In the genomic region with DNA sequence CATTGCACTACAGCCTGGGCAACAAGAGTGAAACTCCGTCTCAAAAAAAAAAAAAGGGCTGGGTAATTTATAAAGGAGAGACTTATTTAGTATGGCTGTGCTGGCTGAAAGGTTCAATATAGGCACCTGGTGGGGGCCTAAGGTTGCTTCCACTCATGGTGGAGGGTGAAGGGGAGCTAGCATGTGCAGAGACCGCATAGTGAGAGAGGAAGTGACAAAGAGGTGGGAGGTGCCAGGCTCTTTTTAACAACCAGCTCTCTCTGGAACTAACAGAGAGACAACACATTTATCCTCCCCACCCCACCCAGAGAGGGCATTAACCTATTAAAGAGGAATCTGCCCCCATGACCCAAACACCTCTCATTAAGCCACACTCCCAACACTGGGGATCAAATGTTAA, we compare ENCODE assay signal across 22 cellular contexts. TPM values are rescaled to one million over a fixed set of nuclear protein-coding genes. Genes with fewer than 3 reads are reported as not detected.
DNase-seq lines count a peak whose midpoint lies in the region; ATAC-seq and TF ChIP-seq lines count a peak whose summit lies in the region.
"Had no signal": no experiment of that assay in that cellular context is flagged by ENCODE, and none has a peak within 500 bp of the region (broad histone marks: within the 10 kb centered on the region; RNA-seq: fewer than 3 reads in every experiment).

No MANE protein-coding gene starts in this region.

- peak overlapping the region; percentile 63 for H3K4me3 Mint-ChIP-seq in T-helper 17 cell
- H3K4me3 Mint-ChIP-seq in activated naive CD8-positive, alpha-beta T cell treated with anti-CD3 and anti-CD28 coated beads, Interleukin-2, amount 50 U/mL, for 24 hours = no peak overlapping the region
- H3K4me3 Mint-ChIP-seq: activated B cell treated with CpG ODN at 0.5 μM for 24 hours, HFFc6 had no signal

- H3K9me3 Mint-ChIP-seq in activated naive CD8-positive, alpha-beta T cell treated with anti-CD3 and anti-CD28 coated beads, Interleukin-2, amount 50 U/mL, for 24 hours = no peaks in the 10 kb centered on the region
- H3K9me3 Mint-ChIP-seq: HFFc6 had no signal

- peak; percentile 17 to 28 for DNase-seq in stimulated activated CD4-positive, alpha-beta T cell treated with anti-CD3 and anti-CD28 coated beads, Interleukin-2, amount 100 ng/mL, for 24 hours
- DNase-seq in stimulated activated CD4-positive, alpha-beta T cell treated with anti-CD3 and anti-CD28 coated beads, Interleukin-2, amount 100 ng/mL, for 48 hours = no peak
- DNase-seq in T-helper 17 cell (no peak), HuH-7.5 (ENCODE audit: low spot score) (no peak), T1000 (lab: John Stamatoyannopoulos, UW) (no peak), ascending aorta (ENCODE audit: low spot score in 2 of 2) (no peak), left lung (no peak)
- no peak for DNase-seq in activated naive CD8-positive, alpha-beta T cell treated with anti-CD3 and anti-CD28 coated beads, Interleukin-2, amount 50 U/mL, for 24 hours
- DNase-seq: activated B cell treated with CpG ODN at 0.5 μM for 24 hours, AML-193, cerebellar nuclear complex, DMS79 treated with DMSO at 0.1 percent for 48 hours, gastrocnemius medialis, HFFc6, mesenchymal stem cell, NCI-H1092 treated with DMSO at 0.1 percent for 48 hours, NCI-H345, occipital lobe, thyroid gland had no signal

- TF ChIP-seq CTCF in ascending aorta (IDR thresholded peaks at IDR 0.05) = no peak
- TF ChIP-seq CTCF in left lung (IDR thresholded peaks at IDR 0.05) = no peak

- H3K4me1 ChIP-seq in ascending aorta (no peaks in the 10 kb centered on the region), left lung (no peaks in the 10 kb centered on the region)
- H3K4me1 ChIP-seq: gastrocnemius medialis, thyroid gland had no signal

- H3K36me3 Mint-ChIP-seq in T-helper 17 cell (ENCODE audit: low read depth) = peaks cover 2% of the 10 kb centered on the region
- no peaks in the 10 kb centered on the region for H3K36me3 Mint-ChIP-seq in activated naive CD8-positive, alpha-beta T cell treated with anti-CD3 and anti-CD28 coated beads, Interleukin-2, amount 50 U/mL, for 24 hours (ENCODE audit: low read depth)

- H3K4me3 ChIP-seq in ascending aorta (no peak overlapping the region), left lung (no peak overlapping the region)
- H3K4me3 ChIP-seq: gastrocnemius medialis, SK-N-MC, skin epidermis, thyroid gland had no signal

- peak overlapping the region; percentile 78 for H3K27ac Mint-ChIP-seq in T-helper 17 cell
- H3K27ac Mint-ChIP-seq in activated naive CD8-positive, alpha-beta T cell treated with anti-CD3 and anti-CD28 coated beads, Interleukin-2, amount 50 U/mL, for 24 hours = peak overlapping the region; percentile 82
- H3K27ac Mint-ChIP-seq: activated B cell treated with CpG ODN at 0.5 μM for 24 hours, HFFc6 had no signal

- H3K4me1 Mint-ChIP-seq in T-helper 17 cell = peaks cover 12% of the 10 kb centered on the region
- peaks cover 19% of the 10 kb centered on the region for H3K4me1 Mint-ChIP-seq in activated naive CD8-positive, alpha-beta T cell treated with anti-CD3 and anti-CD28 coated beads, Interleukin-2, amount 50 U/mL, for 24 hours
- H3K4me1 Mint-ChIP-seq: activated B cell treated with CpG ODN at 0.5 μM for 24 hours had no signal

- H3K27me3 ChIP-seq in ascending aorta (no peaks in the 10 kb centered on the region), left lung (no peaks in the 10 kb centered on the region)
- H3K27me3 ChIP-seq: gastrocnemius medialis, thyroid gland had no signal

- intact Hi-C loops in ascending aorta (cut with DNase I) (no loop called here), left lung (cut with DNase I) (no loop called here)

- no peak overlapping the region for H3K27ac ChIP-seq in ascending aorta
- H3K27ac ChIP-seq in left lung = no peak overlapping the region
- H3K27ac ChIP-seq: gastrocnemius medialis, SK-N-MC, skin epidermis, thyroid gland had no signal

- H3K9me3 ChIP-seq in T-helper 17 cell (ENCODE audit: control insufficient read depth, low read length, poor library complexity, severe bottlenecking) (no peaks in the 10 kb centered on the region), ascending aorta (no peaks in the 10 kb centered on the region), left lung (no peaks in the 10 kb centered on the region)
- H3K9me3 ChIP-seq: gastrocnemius medialis, thyroid gland had no signal

- H3K36me3 ChIP-seq in ascending aorta (no peaks in the 10 kb centered on the region), left lung (no peaks in the 10 kb centered on the region)
- H3K36me3 ChIP-seq: gastrocnemius medialis, thyroid gland had no signal

- no peaks in the 10 kb centered on the region for H3K27me3 Mint-ChIP-seq in T-helper 17 cell
- no peaks in the 10 kb centered on the region for H3K27me3 Mint-ChIP-seq in activated naive CD8-positive, alpha-beta T cell treated with anti-CD3 and anti-CD28 coated beads, Interleukin-2, amount 50 U/mL, for 24 hours

- ATAC-seq in T-helper 17 cell (peak; percentile 77), left lung (no peak)
- peak; percentile 88 for ATAC-seq in activated naive CD8-positive, alpha-beta T cell treated with anti-CD3 and anti-CD28 coated beads, Interleukin-2, amount 50 U/mL, for 24 hours
- ATAC-seq: gastrocnemius medialis had no signal

RNA-seq across cellular contexts. Expression of a gene that starts 28.9 kb away (rescaled TPM):
- total RNA-seq in T-helper 17 cell (100 to 1,000 TPM; 118 to 119 TPM), ascending aorta (3.4 TPM), left lung (10 to 100 TPM; 57.0 to 80.7 TPM)

RNA-seq across cellular contexts. Expression of a gene that starts 35.1 kb away (rescaled TPM):
- not detected for total RNA-seq in T-helper 17 cell
- not detected for total RNA-seq in ascending aorta
- total RNA-seq in left lung = not detected
- total RNA-seq: activated B cell treated with CpG ODN at 0.5 μM for 24 hours, gastrocnemius medialis, HFFc6, occipital lobe, OCI-LY7, thyroid gland had no signal

Comparison
In these comparisons a context has a peak if more than half of its experiments do, and no peak if none do; other contexts are left out.
1. DNase-seq: peak in stimulated activated CD4-positive, alpha-beta T cell treated with anti-CD3 and anti-CD28 coated beads, Interleukin-2, amount 100 ng/mL, for 24 hours (2 of 2); none in stimulated activated CD4-positive, alpha-beta T cell treated with anti-CD3 and anti-CD28 coated beads, Interleukin-2, amount 100 ng/mL, for 48 hours (0 of 2), T-helper 17 cell (0 of 3), activated naive CD8-positive, alpha-beta T cell treated with anti-CD3 and anti-CD28 coated beads, Interleukin-2, amount 50 U/mL, for 24 hours (single experiment), HuH-7.5 (single experiment), T1000 (single experiment), ascending aorta (0 of 2) and left lung (0 of 2).
2. RNA of a gene that starts 28.9 kb away (total RNA-seq): 118 to 119 TPM in T-helper 17 cell and 57.0 to 80.7 TPM in left lung; 3.4 TPM in ascending aorta (single experiment); every median in the first group is over 10 times any median in the second.